Comparison of ENCODE assay signal across 8 cellular contexts in the genomic region with DNA sequence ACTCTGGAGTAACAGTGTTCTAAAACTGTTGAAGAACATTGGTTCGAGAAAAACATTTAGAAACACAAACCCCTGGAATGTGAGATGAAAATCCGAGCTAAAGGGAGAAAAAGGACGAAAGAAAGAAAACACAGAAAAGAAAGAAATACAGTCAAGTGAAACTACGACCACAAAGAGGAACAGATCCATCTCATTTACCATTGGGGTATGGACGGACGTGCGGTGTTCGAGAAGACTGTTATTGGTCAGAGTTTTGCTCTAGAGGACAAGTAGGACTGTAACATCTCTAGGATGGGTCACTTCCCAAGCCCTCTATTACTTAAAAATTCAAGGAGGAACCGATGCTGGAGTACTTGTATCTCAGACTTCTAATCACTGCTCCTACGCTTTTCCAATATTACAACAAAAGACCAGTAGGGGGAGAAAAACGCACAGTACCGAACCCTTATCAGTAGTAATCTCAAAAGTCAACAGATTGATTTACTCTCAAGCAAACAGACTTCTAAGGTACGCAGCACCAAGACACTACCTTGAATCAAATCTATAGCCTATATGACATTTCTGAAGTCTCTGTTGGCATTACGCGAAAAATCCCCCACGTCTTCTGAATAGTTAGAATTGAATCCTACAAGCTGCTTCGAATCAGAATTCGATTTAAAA. TPM values are rescaled to one million over a fixed set of nuclear protein-coding genes. Genes with fewer than 3 reads are reported as not detected.
DNase-seq lines count a peak whose midpoint lies in the region; ATAC-seq, FAIRE-seq and TF ChIP-seq lines count a peak whose summit lies in the region.

No MANE protein-coding gene starts in this region.

- H3K36me3 ChIP-seq in GM23338 (ENCODE audit: insufficient read depth) (no peaks in the 10 kb centered on the region), PC-9 (ENCODE audit: low read depth) (no peaks in the 10 kb centered on the region)

- H3K36me3 Mint-ChIP-seq in GM23338 (ENCODE audit: low read depth) = no peaks in the 10 kb centered on the region
- H3K36me3 Mint-ChIP-seq in stimulated activated memory B cell treated with anti-CD40 and anti-IgM and Interleukin-4, amounts not matched to agents 10 μg/mL and 1 μg/mL and 100 μg/mL, for 72 hours = no peaks in the 10 kb centered on the region

- peak; percentile 99 for FAIRE-seq in islet of Langerhans (lab: Jason Lieb, UNC)

- no peaks in the 10 kb centered on the region for H3K9me3 Mint-ChIP-seq in GM23338
- no peaks in the 10 kb centered on the region for H3K9me3 Mint-ChIP-seq in stimulated activated memory B cell treated with anti-CD40 and anti-IgM and Interleukin-4, amounts not matched to agents 10 μg/mL and 1 μg/mL and 100 μg/mL, for 72 hours

- no peak overlapping the region for H3K27ac ChIP-seq in GM23338 (ENCODE audit: low read depth)
- H3K27ac ChIP-seq in PC-9 = peak overlapping the region; percentile 35

- peak overlapping the region; percentile 64 for H2AFZ ChIP-seq in GM23338
- H2AFZ ChIP-seq in PC-9 = peak overlapping the region; percentile 97

- H3K9me2 ChIP-seq in GM23338 (ENCODE audit: insufficient read depth) = no peaks in the 10 kb centered on the region
- no peaks in the 10 kb centered on the region for H3K9me2 ChIP-seq in PC-9 (ENCODE audit: insufficient read depth)

- no peaks in the 10 kb centered on the region for H3K9me3 ChIP-seq in PC-9 (ENCODE audit: insufficient read depth, low read depth)

- H3K27me3 ChIP-seq in GM23338 (ENCODE audit: insufficient read depth) (no peaks in the 10 kb centered on the region), PC-9 (ENCODE audit: insufficient read depth, low read depth) (no peaks in the 10 kb centered on the region)

- DNase-seq in activated T-cell treated with anti-CD3 and anti-CD28 coated beads for 24 hours (ENCODE audit: low read depth) (peak; percentile 15), GM23338 (ENCODE audit: low spot score) (peak; percentile 78), Kasumi-1 (lab: John Stamatoyannopoulos, UW) (peak; percentile 80 to 89), PC-9 (peak; percentile 46 to 70)
- DNase-seq in activated T-cell treated with anti-CD3 and anti-CD28 coated beads, Interleukin-2, amount 50 U/mL, for 1 hour = no peak
- peak; percentile 72 for DNase-seq in central memory CD4-positive, alpha-beta T cell

- peaks cover 28% of the 10 kb centered on the region for H3K4me1 Mint-ChIP-seq in GM23338
- H3K4me1 Mint-ChIP-seq in stimulated activated memory B cell treated with anti-CD40 and anti-IgM and Interleukin-4, amounts not matched to agents 10 μg/mL and 1 μg/mL and 100 μg/mL, for 72 hours = peaks cover 40% of the 10 kb centered on the region

- H3K4me3 ChIP-seq in GM23338 (peak overlapping the region; percentile 93), PC-9 (peak overlapping the region; percentile 85)

- no TSS peak for BruUV-seq in PC-9 (replicated peaks; lab: Mats Ljungman, UMichigan)

- CTCF ChIA-PET in PC-9 (lab: Charles Lee) = interaction anchor here (0.6 kb wide), 1 partner anchor 26 kb away, joined by 4 read pairs; no protein-coding TSS in a partner anchor

- H3K4me2 ChIP-seq in GM23338 = peak overlapping the region; percentile 82
- peak overlapping the region; percentile 90 for H3K4me2 ChIP-seq in PC-9

- peaks cover 31% of the 10 kb centered on the region for H3K79me2 ChIP-seq in GM23338 (replicated peaks; ENCODE audit: insufficient read depth)
- H3K79me2 ChIP-seq in PC-9 (ENCODE audit: low read depth) = peaks cover 35% of the 10 kb centered on the region

- peak; percentile 63 to 66 for TF ChIP-seq CTCF in GM23338 (conservative IDR thresholded peaks at IDR 0.05; ENCODE audit: low read depth in 2 of 2)
- peak; percentile 90 for TF ChIP-seq CTCF in PC-9 (conservative IDR thresholded peaks at IDR 0.05)

- peak; percentile 41 for ATAC-seq in GM23338
- peak; percentile 39 for ATAC-seq in stimulated activated memory B cell treated with anti-CD40 and anti-IgM and Interleukin-4, amounts not matched to agents 10 μg/mL and 1 μg/mL and 100 μg/mL, for 72 hours

- peaks cover 3% of the 10 kb centered on the region for H3K27me3 Mint-ChIP-seq in GM23338 (ENCODE audit: insufficient read depth, low read depth, poor library complexity)
- no peaks in the 10 kb centered on the region for H3K27me3 Mint-ChIP-seq in stimulated activated memory B cell treated with anti-CD40 and anti-IgM and Interleukin-4, amounts not matched to agents 10 μg/mL and 1 μg/mL and 100 μg/mL, for 72 hours

- H3F3A ChIP-seq in GM23338 (replicated peaks; ENCODE audit: low read depth) = no peaks in the 10 kb centered on the region
- peaks cover 15% of the 10 kb centered on the region for H3F3A ChIP-seq in PC-9 (ENCODE audit: insufficient read depth, low read depth)

- no peak overlapping the region for H3K27ac Mint-ChIP-seq in GM23338
- H3K27ac Mint-ChIP-seq in stimulated activated memory B cell treated with anti-CD40 and anti-IgM and Interleukin-4, amounts not matched to agents 10 μg/mL and 1 μg/mL and 100 μg/mL, for 72 hours = no peak overlapping the region

- H3K4me3 Mint-ChIP-seq in GM23338 = no peak overlapping the region
- H3K4me3 Mint-ChIP-seq in stimulated activated memory B cell treated with anti-CD40 and anti-IgM and Interleukin-4, amounts not matched to agents 10 μg/mL and 1 μg/mL and 100 μg/mL, for 72 hours = no peak overlapping the region

- POLR2A ChIA-PET in PC-9 (lab: Charles Lee; ENCODE audit: unreplicated experiment) = interaction anchor here (0.6 to 0.9 kb wide), 2 partner anchors 29 to 416 kb away, joined by 6 to 22 read pairs; a partner anchor contains a TSS

- H4K20me1 ChIP-seq in GM23338 (replicated peaks; ENCODE audit: insufficient read depth) = no peaks in the 10 kb centered on the region; the same call in 1 of the 2 replicates
- no peaks in the 10 kb centered on the region; the same call in 1 of the 2 replicates for H4K20me1 ChIP-seq in PC-9 (ENCODE audit: insufficient read depth)

- intact Hi-C loops in PC-9 (cut with micrococcal nuclease; ENCODE audit: unreplicated experiment) = loop anchor here (1.0 to 5.0 kb wide), 7 partner anchors 15 to 1335 kb away; a partner anchor contains a TSS

- H3K4me1 ChIP-seq in GM23338 (ENCODE audit: insufficient read depth) = peaks cover 18% of the 10 kb centered on the region
- peaks cover 20% of the 10 kb centered on the region for H3K4me1 ChIP-seq in PC-9 (replicated peaks; ENCODE audit: insufficient read depth)

TF ChIP-seq in GM23338, 12 proteins besides CTCF, POLR2A, EP300 and RAD21 (continues in another document):
- no peak for TF ChIP-seq EZH2phosphoT487 (IDR thresholded peaks at IDR 0.05; ENCODE audit: unreplicated experiment)
- TF ChIP-seq, protein P1, sequence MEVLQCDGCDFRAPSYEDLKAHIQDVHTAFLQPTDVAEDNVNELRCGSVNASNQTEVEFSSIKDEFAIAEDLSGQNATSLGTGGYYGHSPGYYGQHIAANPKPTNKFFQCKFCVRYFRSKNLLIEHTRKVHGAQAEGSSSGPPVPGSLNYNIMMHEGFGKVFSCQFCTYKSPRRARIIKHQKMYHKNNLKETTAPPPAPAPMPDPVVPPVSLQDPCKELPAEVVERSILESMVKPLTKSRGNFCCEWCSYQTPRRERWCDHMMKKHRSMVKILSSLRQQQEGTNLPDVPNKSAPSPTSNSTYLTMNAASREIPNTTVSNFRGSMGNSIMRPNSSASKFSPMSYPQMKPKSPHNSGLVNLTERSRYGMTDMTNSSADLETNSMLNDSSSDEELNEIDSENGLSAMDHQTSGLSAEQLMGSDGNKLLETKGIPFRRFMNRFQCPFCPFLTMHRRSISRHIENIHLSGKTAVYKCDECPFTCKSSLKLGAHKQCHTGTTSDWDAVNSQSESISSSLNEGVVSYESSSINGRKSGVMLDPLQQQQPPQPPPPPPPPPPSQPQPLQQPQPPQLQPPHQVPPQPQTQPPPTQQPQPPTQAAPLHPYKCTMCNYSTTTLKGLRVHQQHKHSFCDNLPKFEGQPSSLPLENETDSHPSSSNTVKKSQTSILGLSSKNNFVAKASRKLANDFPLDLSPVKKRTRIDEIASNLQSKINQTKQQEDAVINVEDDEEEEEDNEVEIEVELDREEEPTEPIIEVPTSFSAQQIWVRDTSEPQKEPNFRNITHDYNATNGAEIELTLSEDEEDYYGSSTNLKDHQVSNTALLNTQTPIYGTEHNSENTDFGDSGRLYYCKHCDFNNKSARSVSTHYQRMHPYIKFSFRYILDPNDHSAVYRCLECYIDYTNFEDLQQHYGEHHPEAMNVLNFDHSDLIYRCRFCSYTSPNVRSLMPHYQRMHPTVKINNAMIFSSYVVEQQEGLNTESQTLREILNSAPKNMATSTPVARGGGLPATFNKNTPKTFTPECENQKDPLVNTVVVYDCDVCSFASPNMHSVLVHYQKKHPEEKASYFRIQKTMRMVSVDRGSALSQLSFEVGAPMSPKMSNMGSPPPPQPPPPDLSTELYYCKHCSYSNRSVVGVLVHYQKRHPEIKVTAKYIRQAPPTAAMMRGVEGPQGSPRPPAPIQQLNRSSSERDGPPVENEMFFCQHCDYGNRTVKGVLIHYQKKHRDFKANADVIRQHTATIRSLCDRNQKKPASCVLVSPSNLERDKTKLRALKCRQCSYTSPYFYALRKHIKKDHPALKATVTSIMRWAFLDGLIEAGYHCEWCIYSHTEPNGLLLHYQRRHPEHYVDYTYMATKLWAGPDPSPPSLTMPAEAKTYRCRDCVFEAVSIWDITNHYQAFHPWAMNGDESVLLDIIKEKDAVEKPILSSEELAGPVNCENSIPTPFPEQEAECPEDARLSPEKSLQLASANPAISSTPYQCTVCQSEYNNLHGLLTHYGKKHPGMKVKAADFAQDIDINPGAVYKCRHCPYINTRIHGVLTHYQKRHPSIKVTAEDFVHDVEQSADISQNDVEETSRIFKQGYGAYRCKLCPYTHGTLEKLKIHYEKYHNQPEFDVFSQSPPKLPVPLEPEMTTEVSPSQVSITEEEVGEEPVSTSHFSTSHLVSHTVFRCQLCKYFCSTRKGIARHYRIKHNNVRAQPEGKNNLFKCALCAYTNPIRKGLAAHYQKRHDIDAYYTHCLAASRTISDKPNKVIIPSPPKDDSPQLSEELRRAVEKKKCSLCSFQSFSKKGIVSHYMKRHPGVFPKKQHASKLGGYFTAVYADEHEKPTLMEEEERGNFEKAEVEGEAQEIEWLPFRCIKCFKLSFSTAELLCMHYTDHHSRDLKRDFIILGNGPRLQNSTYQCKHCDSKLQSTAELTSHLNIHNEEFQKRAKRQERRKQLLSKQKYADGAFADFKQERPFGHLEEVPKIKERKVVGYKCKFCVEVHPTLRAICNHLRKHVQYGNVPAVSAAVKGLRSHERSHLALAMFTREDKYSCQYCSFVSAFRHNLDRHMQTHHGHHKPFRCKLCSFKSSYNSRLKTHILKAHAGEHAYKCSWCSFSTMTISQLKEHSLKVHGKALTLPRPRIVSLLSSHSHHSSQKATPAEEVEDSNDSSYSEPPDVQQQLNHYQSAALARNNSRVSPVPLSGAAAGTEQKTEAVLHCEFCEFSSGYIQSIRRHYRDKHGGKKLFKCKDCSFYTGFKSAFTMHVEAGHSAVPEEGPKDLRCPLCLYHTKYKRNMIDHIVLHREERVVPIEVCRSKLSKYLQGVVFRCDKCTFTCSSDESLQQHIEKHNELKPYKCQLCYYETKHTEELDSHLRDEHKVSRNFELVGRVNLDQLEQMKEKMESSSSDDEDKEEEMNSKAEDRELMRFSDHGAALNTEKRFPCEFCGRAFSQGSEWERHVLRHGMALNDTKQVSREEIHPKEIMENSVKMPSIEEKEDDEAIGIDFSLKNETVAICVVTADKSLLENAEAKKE (CRISPR knock-in tag; IDR thresholded peaks at IDR 0.05) = no peak

RNA-seq across cellular contexts. Expression of a gene that starts 1.1 kb away (rescaled TPM):
- total RNA-seq in GM23338 (2014; rRNA removed; shearing (Covaris generic)) = 12.3 and 13.4 TPM in 2 replicates
- 5.0 and 5.1 TPM in 2 replicates for polyA plus RNA-seq in GM23338 (2016; fragmentation: Nextera tagmentation; extraction: Ambion mirVana)
- total RNA-seq in PC-9 (2021) = 33.9 and 39.9 TPM in 2 replicates
